In the genomic region with DNA sequence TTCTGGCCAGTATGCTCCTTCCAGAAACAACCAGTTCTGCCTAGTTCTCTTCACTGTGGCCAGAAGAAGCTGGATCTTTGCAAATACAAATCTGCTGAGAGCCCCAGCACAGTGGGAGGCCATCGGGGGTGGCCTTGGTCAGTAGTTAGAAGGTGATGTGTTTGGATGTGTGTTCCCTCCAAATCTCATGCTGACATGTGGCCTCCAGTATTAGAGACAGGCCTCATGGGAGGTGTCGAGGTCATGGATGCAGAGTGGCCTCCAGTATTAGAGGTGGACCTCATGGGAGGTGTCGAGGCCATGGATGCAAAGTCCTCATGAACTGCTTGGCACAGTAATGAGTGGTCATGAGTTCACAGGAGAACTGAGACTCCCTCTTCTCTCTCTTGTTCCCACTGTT, we compare ENCODE assay signal across 1 cellular context.
TF ChIP-seq lines count a peak whose summit lies in the region.

No MANE protein-coding gene starts in this region.

TF ChIP-seq in H1, 55 proteins besides CTCF, POLR2A, EP300 and RAD21:
- TF ChIP-seq KDM1A (IDR thresholded peaks at IDR 0.05; ENCODE audit: borderline replicate concordance, low read length), result no peak
- TF ChIP-seq, protein P1, sequence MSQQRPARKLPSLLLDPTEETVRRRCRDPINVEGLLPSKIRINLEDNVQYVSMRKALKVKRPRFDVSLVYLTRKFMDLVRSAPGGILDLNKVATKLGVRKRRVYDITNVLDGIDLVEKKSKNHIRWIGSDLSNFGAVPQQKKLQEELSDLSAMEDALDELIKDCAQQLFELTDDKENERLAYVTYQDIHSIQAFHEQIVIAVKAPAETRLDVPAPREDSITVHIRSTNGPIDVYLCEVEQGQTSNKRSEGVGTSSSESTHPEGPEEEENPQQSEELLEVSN (IDR thresholded peaks at IDR 0.05), result peak; percentile 87
- no peak for TF ChIP-seq CEBPB (IDR thresholded peaks at IDR 0.05; ENCODE audit: low read depth, low read length)
- TF ChIP-seq, protein P2, sequence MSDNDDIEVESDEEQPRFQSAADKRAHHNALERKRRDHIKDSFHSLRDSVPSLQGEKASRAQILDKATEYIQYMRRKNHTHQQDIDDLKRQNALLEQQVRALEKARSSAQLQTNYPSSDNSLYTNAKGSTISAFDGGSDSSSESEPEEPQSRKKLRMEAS (IDR thresholded peaks at IDR 0.05), result peak; percentile 59
- TF ChIP-seq HDAC6 (IDR thresholded peaks at IDR 0.05; ENCODE audit: low read depth, low read length), result no peak
